In genomic region chr14:91854327-91854934, GRCh38 we compare ENCODE assay signal across 1 cellular context.
TF ChIP-seq lines count a peak whose summit lies in the region.

No MANE protein-coding gene starts in this region.

TF ChIP-seq in WTC11, 78 proteins besides CTCF, POLR2A, EP300 and RAD21 (continued from another document):
- TF ChIP-seq, protein P1, sequence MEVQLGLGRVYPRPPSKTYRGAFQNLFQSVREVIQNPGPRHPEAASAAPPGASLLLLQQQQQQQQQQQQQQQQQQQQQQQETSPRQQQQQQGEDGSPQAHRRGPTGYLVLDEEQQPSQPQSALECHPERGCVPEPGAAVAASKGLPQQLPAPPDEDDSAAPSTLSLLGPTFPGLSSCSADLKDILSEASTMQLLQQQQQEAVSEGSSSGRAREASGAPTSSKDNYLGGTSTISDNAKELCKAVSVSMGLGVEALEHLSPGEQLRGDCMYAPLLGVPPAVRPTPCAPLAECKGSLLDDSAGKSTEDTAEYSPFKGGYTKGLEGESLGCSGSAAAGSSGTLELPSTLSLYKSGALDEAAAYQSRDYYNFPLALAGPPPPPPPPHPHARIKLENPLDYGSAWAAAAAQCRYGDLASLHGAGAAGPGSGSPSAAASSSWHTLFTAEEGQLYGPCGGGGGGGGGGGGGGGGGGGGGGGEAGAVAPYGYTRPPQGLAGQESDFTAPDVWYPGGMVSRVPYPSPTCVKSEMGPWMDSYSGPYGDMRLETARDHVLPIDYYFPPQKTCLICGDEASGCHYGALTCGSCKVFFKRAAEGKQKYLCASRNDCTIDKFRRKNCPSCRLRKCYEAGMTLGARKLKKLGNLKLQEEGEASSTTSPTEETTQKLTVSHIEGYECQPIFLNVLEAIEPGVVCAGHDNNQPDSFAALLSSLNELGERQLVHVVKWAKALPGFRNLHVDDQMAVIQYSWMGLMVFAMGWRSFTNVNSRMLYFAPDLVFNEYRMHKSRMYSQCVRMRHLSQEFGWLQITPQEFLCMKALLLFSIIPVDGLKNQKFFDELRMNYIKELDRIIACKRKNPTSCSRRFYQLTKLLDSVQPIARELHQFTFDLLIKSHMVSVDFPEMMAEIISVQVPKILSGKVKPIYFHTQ (CRISPR knock-in tag; IDR thresholded peaks at IDR 0.05) = no peak
- TF ChIP-seq SMAD4 (CRISPR knock-in tag; IDR thresholded peaks at IDR 0.05) (no peak), ZNF121 (CRISPR knock-in tag; IDR thresholded peaks at IDR 0.05) (no peak), ZNF138 (CRISPR knock-in tag; conservative IDR thresholded peaks at IDR 0.05) (no peak), ZNF423 (CRISPR knock-in tag; IDR thresholded peaks at IDR 0.05) (no peak), CREM (CRISPR knock-in tag; IDR thresholded peaks at IDR 0.05) (no peak), TCF7 (CRISPR knock-in tag; IDR thresholded peaks at IDR 0.05; ENCODE audit: low read depth) (no peak), ZNF317 (CRISPR knock-in tag; IDR thresholded peaks at IDR 0.05; ENCODE audit: borderline replicate concordance, low read depth) (no peak)
